6 cellular contexts compared by ENCODE assay signal in genomic region chr7:100217934-100218333, GRCh38. TPM values are rescaled to one million over a fixed set of nuclear protein-coding genes. Genes with fewer than 3 reads are reported as not detected.
DNase-seq lines count a peak whose midpoint lies in the region; ATAC-seq lines count a peak whose summit lies in the region.
"Not testable (repeated sequence)": the region's sequence is repeated elsewhere in the genome, so short reads cannot be mapped to it uniquely, and the experiment has no call there.

No MANE protein-coding gene starts in this region.

- H3K36me3 ChIP-seq in CD8-positive, alpha-beta memory T cell (ENCODE audit: insufficient read depth, low read length): not testable (repeated sequence)

- H3K9me3 Mint-ChIP-seq in CD8-positive, alpha-beta memory T cell: not testable (repeated sequence)

- H3K36me3 Mint-ChIP-seq in CD8-positive, alpha-beta memory T cell: peaks cover 0 to 35% (median 3%) of the 10 kb centered on the region in 3 donors

- CTCF ChIA-PET in CD8-positive, alpha-beta memory T cell (lab: Charles Lee): interaction anchor here (0.7 to 10.2 kb wide), 15 partner anchors 8 to 127 kb away, joined by 3 to 88 read pairs (median 5); partner anchors contain the start of genes GAL3ST4, LAMTOR4, MBLAC1 and MCM7

- peak overlapping the region; percentile 84 to 94 (median 87) for H3K4me3 Mint-ChIP-seq in CD8-positive, alpha-beta memory T cell

- peaks cover 41 to 63% (median 47%) of the 10 kb centered on the region in 3 donors for H3K4me1 Mint-ChIP-seq in CD8-positive, alpha-beta memory T cell

- not testable (repeated sequence) for H3K4me3 ChIP-seq in CD8-positive, alpha-beta memory T cell (ENCODE audit: low read length)

- not testable (repeated sequence) for H3K27me3 ChIP-seq in CD8-positive, alpha-beta memory T cell (ENCODE audit: insufficient read depth, low read length, poor library complexity, severe bottlenecking)

- H3K27ac Mint-ChIP-seq in CD8-positive, alpha-beta memory T cell: peak overlapping the region in 7 of 8 donors; percentile 47 to 99 (median 98)

- H3K27ac ChIP-seq in CD8-positive, alpha-beta memory T cell (ENCODE audit: low read depth, low read length): peak overlapping the region; percentile 72

- POLR2A ChIA-PET in CD8-positive, alpha-beta memory T cell (lab: Charles Lee): not testable (repeated sequence)

- not testable (repeated sequence) for H3K9me3 ChIP-seq in CD8-positive, alpha-beta memory T cell (ENCODE audit: low read length)

- H3K4me1 ChIP-seq in CD8-positive, alpha-beta memory T cell (ENCODE audit: insufficient read depth, low read length): peaks cover 43% of the 10 kb centered on the region

- peak; percentile 18 for ATAC-seq in HG02678 (IDR thresholded peaks at IDR 0.05; ENCODE audit: unreplicated experiment)

- not testable (repeated sequence) for H3K27me3 Mint-ChIP-seq in CD8-positive, alpha-beta memory T cell

- DNase-seq in CD8-positive, alpha-beta memory T cell: peak; percentile 59 to 82 (median 66)
- DNase-seq in NCI-H774 (lab: John Stamatoyannopoulos, UW): peak; percentile 33
- peak; percentile 69 for DNase-seq in activated T-cell treated with anti-CD3 and anti-CD28 coated beads for 4 hours
- peak; percentile 14 for DNase-seq in fibroblast of the conjunctiva (ENCODE audit: low read depth)
- peak; percentile 79 to 88 (median 87) for DNase-seq in stimulated activated CD4-positive, alpha-beta T cell treated with anti-CD3 and anti-CD28 coated beads, Interleukin-12 subunit alpha, Interleukin-12 subunit beta, amount 100 ng/mL, for 48 hours (ENCODE audit: low read depth in 2 of 3, low spot score in 1 of 3)

RNA-seq across cellular contexts. Expression of gene PVRIG, which starts 1.8 kb away (rescaled TPM):
- 10 to 100 TPM; 23.9 to 24.5 TPM for total RNA-seq in CD8-positive, alpha-beta memory T cell
- polyA plus RNA-seq in CD8-positive, alpha-beta memory T cell: 131 TPM

RNA-seq across cellular contexts. Expression of gene STAG3, which starts 40.2 kb away (rescaled TPM):
- total RNA-seq in CD8-positive, alpha-beta memory T cell: 1 to 10 TPM; 5.0 to 5.1 TPM
- polyA plus RNA-seq in CD8-positive, alpha-beta memory T cell: 1.5 TPM

RNA-seq across cellular contexts. Expression of gene GPC2, which starts 40.8 kb away (rescaled TPM):
- total RNA-seq in CD8-positive, alpha-beta memory T cell: 1 to 10 TPM; 1.6 to 2.1 TPM
- not detected for polyA plus RNA-seq in CD8-positive, alpha-beta memory T cell

RNA-seq across cellular contexts. Expression of gene GAL3ST4, which starts 49.5 kb away (rescaled TPM):
- total RNA-seq in CD8-positive, alpha-beta memory T cell: 1 to 10 TPM; 1.0 to 1.6 TPM
- 0.52 TPM for polyA plus RNA-seq in CD8-positive, alpha-beta memory T cell

RNA-seq across cellular contexts. Expression of gene TRAPPC14, which starts 59.4 kb away (rescaled TPM):
- 10 to 100 TPM; 30.5 to 33.2 TPM for total RNA-seq in CD8-positive, alpha-beta memory T cell
- polyA plus RNA-seq in CD8-positive, alpha-beta memory T cell: 3.4 TPM

Comparison
In these comparisons a context has a peak if more than half of its experiments do, and no peak if none do; other contexts are left out.
1. DNase-seq: peak in every context shown above with its lines; median percentile 87 in stimulated activated CD4-positive, alpha-beta T cell treated with anti-CD3 and anti-CD28 coated beads, Interleukin-12 subunit alpha, Interleukin-12 subunit beta, amount 100 ng/mL, for 48 hours; 69 in activated T-cell treated with anti-CD3 and anti-CD28 coated beads for 4 hours; 66 in CD8-positive, alpha-beta memory T cell; 33 in NCI-H774; 14 in fibroblast of the conjunctiva.